Comparison of ENCODE assay signal across 10 cellular contexts in genomic region chr7:17150018-17150417, GRCh38.
DNase-seq lines count a peak whose midpoint lies in the region; ATAC-seq and TF ChIP-seq lines count a peak whose summit lies in the region.
"Had no signal": no experiment of that assay in that cellular context is flagged by ENCODE, and none has a peak within 500 bp of the region (broad histone marks: within the 10 kb centered on the region; RNA-seq: fewer than 3 reads in every experiment).

No MANE protein-coding gene starts in this region.

- no peaks in the 10 kb centered on the region for H3K4me1 ChIP-seq in mesenchymal stem cell (ENCODE audit: control insufficient read depth, insufficient read depth, low read depth, low read length)

- H2AK5ac ChIP-seq in mesenchymal stem cell (ENCODE audit: low read length, severe bottlenecking): no peak overlapping the region

- DNase-seq in NOMO-1 treated with dmso at 0.1 percent for 144 hours (lab: John Stamatoyannopoulos, UW; ENCODE audit: unreplicated experiment): peak; percentile 65
- no peak for DNase-seq in RPMI8226
- DNase-seq in HFFc6: no peak
- DNase-seq in mesenchymal stem cell: no peak
- no peak for DNase-seq in NCI-H2171 treated with DMSO at 0.1 percent for 48 hours (lab: John Stamatoyannopoulos, UW)
- DNase-seq: CD8-positive, alpha-beta memory T cell; Right ventricle myocardium superior had no signal

- no peak overlapping the region for H3K18ac ChIP-seq in mesenchymal stem cell (ENCODE audit: low read depth in 1 of 2, low read length in 2 of 2)

- H3K4me3 ChIP-seq in mesenchymal stem cell (ENCODE audit: insufficient read depth in 1 of 2, low read depth in 1 of 2, low read length in 2 of 2): no peak overlapping the region

- H3K4me2 ChIP-seq in mesenchymal stem cell (ENCODE audit: low read length, poor library complexity, severe bottlenecking): no peak overlapping the region

- H3K36me3 ChIP-seq in mesenchymal stem cell (ENCODE audit: control insufficient read depth in 1 of 2, insufficient read depth in 2 of 2, low read depth in 1 of 2, low read length in 2 of 2): no peaks in the 10 kb centered on the region

- H2AFZ ChIP-seq in mesenchymal stem cell (ENCODE audit: low read depth, low read length): no peak overlapping the region

- H3K9ac ChIP-seq in mesenchymal stem cell (ENCODE audit: low read length): no peak overlapping the region

- H3K23ac ChIP-seq in mesenchymal stem cell (ENCODE audit: low read length in 2 of 2): no peak overlapping the region

- ATAC-seq in GM18499 (IDR thresholded peaks at IDR 0.05; ENCODE audit: insufficient read depth, unreplicated experiment): peak; percentile 74
- ATAC-seq in GM19467 (IDR thresholded peaks at IDR 0.05; ENCODE audit: unreplicated experiment): peak; percentile 57
- peak; percentile 44 for ATAC-seq in HG03045 (IDR thresholded peaks at IDR 0.05; ENCODE audit: unreplicated experiment)

- H3K27me3 ChIP-seq in mesenchymal stem cell (ENCODE audit: control insufficient read depth in 1 of 2, insufficient read depth in 1 of 2, low read length in 2 of 2): no peaks in the 10 kb centered on the region

- H3K27me3 Mint-ChIP-seq in HFFc6 (ENCODE audit: insufficient read depth): no peaks in the 10 kb centered on the region; the same call in 1 of the 2 replicates
- H3K27me3 Mint-ChIP-seq: CD8-positive, alpha-beta memory T cell had no signal

- H3K36me3 Mint-ChIP-seq in HFFc6 (ENCODE audit: low read depth): no peaks in the 10 kb centered on the region

- H4K8ac ChIP-seq in mesenchymal stem cell (ENCODE audit: low read length): no peak overlapping the region

- 100% methylated on average over 1 of the region's 1 CpG for WGBS in mesenchymal stem cell

- no peak overlapping the region for H2BK12ac ChIP-seq in mesenchymal stem cell (ENCODE audit: low read length in 2 of 2)

- H2BK15ac ChIP-seq in mesenchymal stem cell (ENCODE audit: low read depth, poor library complexity, severe bottlenecking): no peak overlapping the region

- peaks cover 22% of the 10 kb centered on the region for H3K4me1 Mint-ChIP-seq in HFFc6 (ENCODE audit: low read depth)

- no peak for TF ChIP-seq CTCF in HFFc6 (IDR thresholded peaks at IDR 0.05)

- no peak overlapping the region for H3K4me3 Mint-ChIP-seq in HFFc6
- H3K4me3 Mint-ChIP-seq: CD8-positive, alpha-beta memory T cell had no signal

- H3K4ac ChIP-seq in mesenchymal stem cell (ENCODE audit: low read depth in 1 of 2, low read length in 2 of 2): no peak overlapping the region

- H2BK5ac ChIP-seq in mesenchymal stem cell (ENCODE audit: low read depth, low read length, poor library complexity, severe bottlenecking): no peak overlapping the region

- H3K27ac ChIP-seq in mesenchymal stem cell (ENCODE audit: low read length, poor library complexity, severe bottlenecking): no peak overlapping the region

- H3K9me3 ChIP-seq in mesenchymal stem cell (ENCODE audit: control insufficient read depth, low read length): no peaks in the 10 kb centered on the region

- no peak overlapping the region for H3K14ac ChIP-seq in mesenchymal stem cell (ENCODE audit: low read length in 2 of 2)

- no peak overlapping the region for H2BK120ac ChIP-seq in mesenchymal stem cell (ENCODE audit: low read depth, low read length)

- no peaks in the 10 kb centered on the region for H3K79me1 ChIP-seq in mesenchymal stem cell (replicated peaks; ENCODE audit: low read length, poor library complexity, severe bottlenecking)

- H4K91ac ChIP-seq in mesenchymal stem cell (ENCODE audit: low read length): no peak overlapping the region

- no peak overlapping the region for H3K27ac Mint-ChIP-seq in HFFc6
- H3K27ac Mint-ChIP-seq: CD8-positive, alpha-beta memory T cell had no signal

- no peaks in the 10 kb centered on the region for H3K9me3 Mint-ChIP-seq in HFFc6
- H3K9me3 Mint-ChIP-seq: CD8-positive, alpha-beta memory T cell had no signal
